ENCODE assay signal across 15 cellular contexts in the genomic region with DNA sequence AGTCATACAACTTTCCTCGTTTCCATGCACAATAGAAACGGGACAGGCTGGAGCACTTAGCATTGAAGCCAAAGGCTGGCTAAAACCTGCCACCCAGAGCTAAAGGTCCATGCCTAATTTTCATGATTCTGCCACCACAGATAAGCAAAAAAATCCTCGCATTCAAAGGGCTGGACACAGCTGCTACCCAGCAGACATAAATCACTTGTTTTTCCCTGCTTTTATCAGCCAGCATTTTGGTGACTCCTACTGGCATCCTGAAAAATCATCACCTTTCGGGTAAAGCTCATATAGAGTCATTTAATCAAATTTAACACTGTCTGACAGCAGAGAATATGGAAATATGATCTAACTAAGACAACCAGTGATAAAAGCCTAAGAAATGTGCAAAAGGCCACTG. TPM values are rescaled to one million over a fixed set of nuclear protein-coding genes. Genes with fewer than 3 reads are reported as not detected.
DNase-seq lines count a peak whose midpoint lies in the region; ATAC-seq and TF ChIP-seq lines count a peak whose summit lies in the region.
"Had no signal": no experiment of that assay in that cellular context is flagged by ENCODE, and none has a peak within 500 bp of the region (broad histone marks: within the 10 kb centered on the region; RNA-seq: fewer than 3 reads in every experiment).

No MANE protein-coding gene starts in this region.

- H3K79me2 ChIP-seq in HCT116 (ENCODE audit: insufficient read depth, low read length), result no peaks in the 10 kb centered on the region

- no peak overlapping the region for H2AFZ ChIP-seq in HCT116 (ENCODE audit: low read depth, low read length, poor library complexity, severe bottlenecking)

- H3K9me2 ChIP-seq in HCT116 (ENCODE audit: insufficient read depth), result no peaks in the 10 kb centered on the region

- H3K4me2 ChIP-seq in HCT116 (ENCODE audit: low read length), result no peak overlapping the region

- H3K9ac ChIP-seq in HCT116 (ENCODE audit: low read length), result no peak overlapping the region

- peak; percentile 38; the same call in 1 of the 2 replicates for TF ChIP-seq RAD21 in HCT116 (IDR thresholded peaks at IDR 0.05; ENCODE audit: low read depth)

- BruUV-seq in HCT116 (replicated peaks; lab: Mats Ljungman, UMichigan), result no TSS peak

- H3K4me3 ChIP-seq in AG10803 (ENCODE audit: low read length) (no peak overlapping the region), HCT116 (replicated peaks in 1 of 2; ENCODE audit: low read depth in 1 of 2, low read length in 2 of 2) (no peak overlapping the region), WERI-Rb-1 (ENCODE audit: low read depth, low read length) (no peak overlapping the region), coronary artery (no peak overlapping the region), body of pancreas (no peak overlapping the region)
- H3K4me3 ChIP-seq: thoracic aorta had no signal

- no peaks in the 10 kb centered on the region for H3K27me3 ChIP-seq in HCT116 (ENCODE audit: insufficient read depth, low read length)
- H3K27me3 ChIP-seq in WERI-Rb-1 (ENCODE audit: insufficient read depth, low read depth, severe bottlenecking), result no peaks in the 10 kb centered on the region
- no peaks in the 10 kb centered on the region for H3K27me3 ChIP-seq in body of pancreas

- H3K36me3 ChIP-seq in HCT116 (ENCODE audit: control insufficient read depth in 1 of 2, insufficient read depth in 2 of 2, low read length in 2 of 2) (no peaks in the 10 kb centered on the region; a peak in 3 of 4 replicates), WERI-Rb-1 (peaks cover 35% of the 10 kb centered on the region), body of pancreas (replicated peaks in 1 of 2; ENCODE audit: insufficient read depth in 1 of 2, low read depth in 2 of 2) (peaks cover 5 to 8% of the 10 kb centered on the region in 2 donors)

- TF ChIP-seq POLR2A in HCT116 (IDR thresholded peaks at IDR 0.05; ENCODE audit: borderline replicate concordance, extremely low read depth, insufficient read depth, insufficient read length), result no peak
- TF ChIP-seq POLR2A in body of pancreas (IDR thresholded peaks at IDR 0.05), result no peak

- WGBS in body of pancreas, 2 donors, result 68 to 72% methylated on average over 4 of the region's 4 CpGs

- RAD21 ChIA-PET in HCT116 (lab: Charles Lee; ENCODE audit: low non-redundant PET in 1 of 2, low total read pairs in 2 of 2, uncharacterized antibody in 2 of 2, unreplicated experiment in 2 of 2), result no interaction called here

- TF ChIP-seq CTCF in AG10803 (conservative IDR thresholded peaks at IDR 0.05; ENCODE audit: low read length) (peak; percentile 20; the same call in 1 of the 2 replicates), HCT116 (IDR thresholded peaks at IDR 0.05 in 2 of 3, conservative IDR thresholded peaks at IDR 0.05 in 1 of 3; ENCODE audit: borderline replicate concordance in 1 of 3, insufficient read depth in 1 of 3, low read depth in 2 of 3, low read length in 2 of 3) (0 out of 6 replicates have a peak, but pooled peaks of 2 of the 3 experiments have one; percentile 4 to 19), WERI-Rb-1 (IDR thresholded peaks at IDR 0.05; ENCODE audit: low read depth, low read length) (peak; percentile 10; the same call in 1 of the 2 replicates), coronary artery (IDR thresholded peaks at IDR 0.05) (no peak), body of pancreas (IDR thresholded peaks at IDR 0.05) (peak in 1 of 7 experiments; percentile 14)

- no peaks in the 10 kb centered on the region for H3K9me3 ChIP-seq in HCT116 (ENCODE audit: control insufficient read depth in 1 of 2, insufficient read depth in 1 of 2, low read depth in 1 of 2, low read length in 2 of 2)
- H3K9me3 ChIP-seq in WERI-Rb-1 (ENCODE audit: severe bottlenecking), result no peaks in the 10 kb centered on the region
- H3K9me3 ChIP-seq in body of pancreas, result no peaks in the 10 kb centered on the region
- H3K9me3 ChIP-seq: thoracic aorta had no signal

- H3K27ac ChIP-seq in HCT116 (ENCODE audit: low read depth, low read length), result no peak overlapping the region
- H3K27ac ChIP-seq in WERI-Rb-1, result no peak overlapping the region
- no peak overlapping the region for H3K27ac ChIP-seq in coronary artery
- no peak overlapping the region for H3K27ac ChIP-seq in body of pancreas
- H3K27ac ChIP-seq: thoracic aorta had no signal

- CTCF ChIA-PET in HCT116 (lab: Charles Lee), result interaction anchor here (0.9 to 3.1 kb wide), 6 partner anchors 9 to 258 kb away, joined by 3 to 15 read pairs (median 4); no protein-coding TSS in a partner anchor

- ATAC-seq in HCT116 (0 out of 2 replicates have a peak, but pooled peaks have one; percentile 36), left ventricle myocardium superior (peak; percentile 54), HG03520 (IDR thresholded peaks at IDR 0.05; ENCODE audit: unreplicated experiment) (no peak), body of pancreas (no peak)

- H4K20me1 ChIP-seq in HCT116 (ENCODE audit: insufficient read depth), result no peaks in the 10 kb centered on the region

- intact Hi-C loops in HCT116 (cut with micrococcal nuclease) (no loop called here), left ventricle myocardium superior (cut with micrococcal nuclease) (no loop called here), body of pancreas (cut with DNase I) (no loop called here)

- H3K4me1 ChIP-seq in HCT116 (ENCODE audit: control insufficient read depth in 1 of 2, insufficient read depth in 2 of 2, low read length in 2 of 2) (no peaks in the 10 kb centered on the region), body of pancreas (no peaks in the 10 kb centered on the region)

- DNase-seq in AG10803 (ENCODE audit: low read depth) (no peak), HCT116 (ENCODE audit: low read depth, low spot score) (no peak), WERI-Rb-1 (peak; percentile 16), left ventricle myocardium superior (no peak), coronary artery (ENCODE audit: low spot score) (no peak), hypothalamus (lab: John Stamatoyannopoulos, UW) (no peak), body of pancreas (no peak)
- DNase-seq: activated CD4-positive, alpha-beta T cell treated with anti-CD3 and anti-CD28 coated beads for 4 hours; activated effector memory CD4-positive, alpha-beta T cell treated with anti-CD3 and anti-CD28 coated beads, Interleukin-2, amount 50 U/mL, for 16 hours; CD4-positive, CD25-positive, alpha-beta regulatory T cell; HCEC 1CT; KG1; NCI-H510A treated with DMSO at 0.1 percent for 48 hours had no signal

- POLR2A ChIA-PET in HCT116 (lab: Charles Lee), result no interaction called here

TF ChIP-seq in HCT116, 20 proteins besides CTCF, POLR2A, EP300 and RAD21:
- no peak for TF ChIP-seq EZH2phosphoT487 (IDR thresholded peaks at IDR 0.05; ENCODE audit: borderline replicate concordance)
- no peak for TF ChIP-seq EGR1 (IDR thresholded peaks at IDR 0.05; ENCODE audit: low read depth)
- TF ChIP-seq SIN3A (IDR thresholded peaks at IDR 0.05; ENCODE audit: low read depth), result no peak
- no peak for TF ChIP-seq ZFX (IDR thresholded peaks at IDR 0.05)
- TF ChIP-seq ZBTB33 (IDR thresholded peaks at IDR 0.05; ENCODE audit: extremely low read depth, insufficient replicate concordance, low read length), result no peak

RNA-seq across cellular contexts. Expression of gene ALG9, which starts 37.9 kb away (rescaled TPM):
- total RNA-seq in HCT116 (2021; ENCODE audit: unreplicated experiment) (23.7 TPM), left ventricle myocardium superior (15.2 TPM), body of pancreas (10 to 100 TPM; 25.9 to 60.3 TPM)
- polyA plus RNA-seq in HCT116 (2012), result 26.0 and 30.3 TPM in 2 replicates

RNA-seq across cellular contexts. Expression of gene FDXACB1, which starts 45.4 kb away (rescaled TPM):
- 3.8 TPM for total RNA-seq in HCT116 (2021; ENCODE audit: unreplicated experiment)
- polyA plus RNA-seq in HCT116 (2012), result 1.1 and 1.3 TPM in 2 replicates
- total RNA-seq in left ventricle myocardium superior, result 1.3 TPM
- total RNA-seq in body of pancreas, result 1 to 10 TPM in 1 of 2 donors, not detected in 1; 2.1 TPM

RNA-seq across cellular contexts. Expression of gene CFAP68, which starts 45.8 kb away (rescaled TPM):
- total RNA-seq in HCT116 (2021; ENCODE audit: unreplicated experiment) (49.6 TPM), left ventricle myocardium superior (26.1 TPM), body of pancreas (10 to 100 TPM in 1 of 2 donors, 1 to 10 TPM in 1; 7.8 to 31.6 TPM)
- 55.3 and 70.7 TPM in 2 replicates for polyA plus RNA-seq in HCT116 (2012)

Comparison
In these comparisons a context has a peak if more than half of its experiments do, and no peak if none do; other contexts are left out.
1. ATAC-seq: peak in HCT116 (single experiment) and left ventricle myocardium superior (single experiment); none in HG03520 (single experiment) and body of pancreas (single experiment).